24 cellular contexts compared by ENCODE assay signal in the genomic region with DNA sequence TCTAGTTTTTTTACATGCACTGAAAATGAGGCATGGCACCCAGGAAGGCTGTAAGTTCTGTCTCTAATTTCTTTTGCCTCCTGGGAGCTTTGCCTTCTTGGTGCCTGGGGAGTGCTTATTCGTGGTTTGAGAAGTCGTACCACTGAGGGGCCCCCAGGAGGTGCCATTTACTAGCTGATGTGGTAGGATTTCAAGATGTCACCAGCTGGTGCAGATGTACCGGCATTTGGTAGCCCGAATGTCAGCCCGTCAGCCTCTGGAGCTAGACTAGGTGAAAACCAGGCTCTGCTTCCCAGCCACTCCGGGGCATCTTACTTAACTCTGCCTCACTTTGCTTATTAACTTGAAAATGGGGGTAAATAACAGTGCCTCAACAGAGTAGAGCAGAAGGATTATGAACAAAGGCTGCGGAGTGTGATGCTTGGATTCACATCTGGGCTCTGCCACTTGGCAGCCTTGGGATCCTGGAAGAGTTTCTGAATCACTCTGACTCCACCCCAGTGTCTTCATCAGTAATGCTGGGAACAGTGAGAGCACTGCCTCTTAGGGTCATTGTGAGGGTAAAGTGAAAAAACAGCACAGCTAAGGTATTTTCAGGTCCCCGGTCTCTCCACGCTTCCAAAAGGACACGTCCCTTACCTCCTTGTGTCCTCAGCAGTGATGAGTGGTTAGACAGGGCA. TPM values are rescaled to one million over a fixed set of nuclear protein-coding genes. Genes with fewer than 3 reads are reported as not detected.
DNase-seq lines count a peak whose midpoint lies in the region; ATAC-seq, FAIRE-seq and TF ChIP-seq lines count a peak whose summit lies in the region.
"Had no signal": no experiment of that assay in that cellular context is flagged by ENCODE, and none has a peak within 500 bp of the region (broad histone marks: within the 10 kb centered on the region; RNA-seq: fewer than 3 reads in every experiment).

No MANE protein-coding gene starts in this region.

- H3K4me2 ChIP-seq in fibroblast of lung (ENCODE audit: extremely low read depth, insufficient read depth, low read length) = no peak overlapping the region
- H3K4me2 ChIP-seq in osteoblast (ENCODE audit: insufficient read depth, low read length) = no peak overlapping the region

- H3K27ac ChIP-seq in fibroblast of lung (ENCODE audit: insufficient read depth, low read length) = no peak overlapping the region
- no peak overlapping the region for H3K27ac ChIP-seq in osteoblast (ENCODE audit: low read depth, low read length)
- H3K27ac ChIP-seq: adrenal gland, pancreas had no signal

- H4K20me1 ChIP-seq in fibroblast of lung (ENCODE audit: control insufficient read depth, extremely low read depth, insufficient read depth, low read length) = no peaks in the 10 kb centered on the region
- no peaks in the 10 kb centered on the region for H4K20me1 ChIP-seq in osteoblast (ENCODE audit: insufficient read depth, low read length)

- ATAC-seq in HG02678 (IDR thresholded peaks at IDR 0.05; ENCODE audit: unreplicated experiment) = no peak
- ATAC-seq in HG03354 (IDR thresholded peaks at IDR 0.05; ENCODE audit: poor library complexity, severe bottlenecking, unreplicated experiment) = no peak
- ATAC-seq in GM18502 (IDR thresholded peaks at IDR 0.05; ENCODE audit: poor library complexity, unreplicated experiment) = no peak
- ATAC-seq: effector memory CD8-positive, alpha-beta T cell had no signal

- H3K4me3 ChIP-seq in AG10803 (ENCODE audit: low read length) (no peak overlapping the region), fibroblast of lung (replicated peaks in 1 of 4; ENCODE audit: control extremely low read depth in 1 of 4, insufficient read depth in 1 of 4, low read depth in 3 of 4, low read length in 4 of 4) (no peak overlapping the region), osteoblast (ENCODE audit: insufficient read depth, low read length) (no peak overlapping the region)
- H3K4me3 ChIP-seq: adrenal gland, pancreas had no signal

- H3K4me1 Mint-ChIP-seq in HFFc6 (ENCODE audit: low read depth) = no peaks in the 10 kb centered on the region

- H2AFZ ChIP-seq in fibroblast of lung (ENCODE audit: low read length) (no peak overlapping the region), osteoblast (ENCODE audit: low read length) (no peak overlapping the region)

- H3K27me3 ChIP-seq in fibroblast of lung (ENCODE audit: control insufficient read depth, insufficient read depth, low read length) (no peaks in the 10 kb centered on the region), osteoblast (ENCODE audit: insufficient read depth, low read length) (no peaks in the 10 kb centered on the region)
- H3K27me3 ChIP-seq: adrenal gland, pancreas had no signal

- H3K36me3 Mint-ChIP-seq in HFFc6 (ENCODE audit: low read depth) = peaks cover 10% of the 10 kb centered on the region; the same call in 1 of the 2 replicates

- H3K27me3 Mint-ChIP-seq in HFFc6 (ENCODE audit: insufficient read depth) = peaks cover 3% of the 10 kb centered on the region

- H3K9me3 Mint-ChIP-seq in HFFc6 = no peaks in the 10 kb centered on the region
- H3K9me3 Mint-ChIP-seq: effector memory CD8-positive, alpha-beta T cell had no signal

- no peaks in the 10 kb centered on the region for H3K79me2 ChIP-seq in fibroblast of lung (ENCODE audit: control insufficient read depth, insufficient read depth, low read length)
- H3K79me2 ChIP-seq in osteoblast (ENCODE audit: insufficient read depth, low read length) = no peaks in the 10 kb centered on the region

- FAIRE-seq in D721Med (lab: Jason Lieb, UNC) = no peak
- FAIRE-seq: GM12891, pancreas, small intestine had no signal

- H3K4me3 Mint-ChIP-seq in HFFc6 = no peak overlapping the region
- H3K4me3 Mint-ChIP-seq: effector memory CD8-positive, alpha-beta T cell had no signal

- DNase-seq in AG10803 (ENCODE audit: low read depth) (peak; percentile 79), HFFc6 (peak; percentile 10), fibroblast of lung (ENCODE audit: low read depth in 2 of 2) (peak; percentile 27 to 74), osteoblast (ENCODE audit: insufficient read length, low spot score, missing footprints) (peak; percentile 93), D721Med (ENCODE audit: insufficient read length, low spot score) (no peak)
- DNase-seq: activated CD4-positive, alpha-beta T cell treated with anti-CD3 and anti-CD28 coated beads for 48 hours; activated effector memory CD4-positive, alpha-beta T cell treated with anti-CD3 and anti-CD28 coated beads, Interleukin-2, amount 50 U/mL, for 16 hours; Calu3; cerebellar nuclear complex; effector memory CD8-positive, alpha-beta T cell; GDM1; NCI-H1436 treated with DMSO at 0.1 percent for 48 hours; NCI-H226; NK-92 treated with Interleukin-12 subunit alpha and Interleukin-12 subunit beta, amount 100 ng/mL, for 24 hours; pancreas; RPMI8226; small intestine; stimulated activated CD4-positive, alpha-beta T cell treated with anti-CD3 and anti-CD28 coated beads, Interleukin-4, amount 100 ng/mL, for 4 hours; substantia nigra had no signal

- no peak overlapping the region for H3K9ac ChIP-seq in fibroblast of lung (ENCODE audit: insufficient read depth, low read length)

- peak; percentile 24 for TF ChIP-seq CTCF in AG10803 (conservative IDR thresholded peaks at IDR 0.05; ENCODE audit: low read length)
- no peak; the same call in 1 of the 2 replicates for TF ChIP-seq CTCF in HFFc6 (IDR thresholded peaks at IDR 0.05)
- TF ChIP-seq CTCF in fibroblast of lung (conservative IDR thresholded peaks at IDR 0.05 in 1 of 2, IDR thresholded peaks at IDR 0.05 in 1 of 2; ENCODE audit: low read depth in 1 of 2, low read length in 2 of 2) = no peak
- no peak for TF ChIP-seq CTCF in osteoblast (IDR thresholded peaks at IDR 0.05; ENCODE audit: extremely low read depth, low read depth, low read length)
- TF ChIP-seq CTCF in D721Med (IDR thresholded peaks at IDR 0.05; ENCODE audit: insufficient read depth, missing control alignments) = no peak

- H3K36me3 ChIP-seq in fibroblast of lung (ENCODE audit: control insufficient read depth, insufficient read depth, low read length) (peaks cover 2% of the 10 kb centered on the region), osteoblast (ENCODE audit: insufficient read depth, low read length) (no peaks in the 10 kb centered on the region)

- peak overlapping the region; percentile 21; the same call in 1 of the 2 replicates for H3K27ac Mint-ChIP-seq in HFFc6
- H3K27ac Mint-ChIP-seq: effector memory CD8-positive, alpha-beta T cell had no signal

- H3K4me1 ChIP-seq in fibroblast of lung (ENCODE audit: control insufficient read depth, extremely low read depth, insufficient read depth, low read length) (no peaks in the 10 kb centered on the region), osteoblast (ENCODE audit: insufficient read depth, low read length) (no peaks in the 10 kb centered on the region)
- H3K4me1 ChIP-seq: adrenal gland, pancreas had no signal

- H3K9me3 ChIP-seq in fibroblast of lung (ENCODE audit: control insufficient read depth, insufficient read depth, low read depth, low read length) (no peaks in the 10 kb centered on the region), osteoblast (ENCODE audit: low read depth, low read length) (no peaks in the 10 kb centered on the region)
- H3K9me3 ChIP-seq: adrenal gland, pancreas had no signal

RNA-seq across cellular contexts. Expression of gene BTBD16, which starts 31.4 kb away (rescaled TPM):
- not detected for total RNA-seq in HFFc6 (2021; fragmentation: NEBNext Ultra II Directional; extraction: Animal tissue kit (Norgen Biotek cat#: 25700))
- total RNA-seq in fibroblast of lung = not detected in 2 replicates
- not detected in 2 replicates for polyA plus RNA-seq in fibroblast of lung
- polyA plus RNA-seq in fibroblast of lung (2012) = not detected in 2 replicates
- not detected in 2 replicates for polyA minus RNA-seq in fibroblast of lung (ENCODE audit: low replicate concordance)
- total RNA-seq in osteoblast = not detected in 2 replicates
